8 cellular contexts compared by ENCODE assay signal in genomic region chr19:40305403-40305802, GRCh38. TPM values are rescaled to one million over a fixed set of nuclear protein-coding genes. Genes with fewer than 3 reads are reported as not detected.
DNase-seq lines count a peak whose midpoint lies in the region; ATAC-seq and TF ChIP-seq lines count a peak whose summit lies in the region.

No MANE protein-coding gene starts in this region.

- no peaks in the 10 kb centered on the region for H3K27me3 ChIP-seq in CD4-positive, CD25-positive, alpha-beta regulatory T cell (ENCODE audit: control insufficient read depth, insufficient read depth, low read length)

- TF ChIP-seq CTCF in endothelial cell (IDR thresholded peaks at IDR 0.05; ENCODE audit: unreplicated experiment), result peak; percentile 81

- ATAC-seq in CD4-positive, CD25-positive, alpha-beta regulatory T cell (ENCODE audit: low read depth in 2 of 2), result peak in 1 of 2 donors; percentile 52
- ATAC-seq in naive B cell (ENCODE audit: low read depth in 2 of 2), result peak; percentile 81 to 87
- no peak for ATAC-seq in HG02852 (IDR thresholded peaks at IDR 0.05; ENCODE audit: unreplicated experiment)

- no peak overlapping the region for H3K4me3 ChIP-seq in CD4-positive, CD25-positive, alpha-beta regulatory T cell (ENCODE audit: low read depth, low read length)

- peaks cover 2 to 5% (median 3%) of the 10 kb centered on the region in 4 donors for H3K4me1 Mint-ChIP-seq in CD4-positive, CD25-positive, alpha-beta regulatory T cell
- peaks cover 8% of the 10 kb centered on the region for H3K4me1 Mint-ChIP-seq in endothelial cell (ENCODE audit: unreplicated experiment)
- peaks cover 0 to 5% (median 0%) of the 10 kb centered on the region in 3 donors for H3K4me1 Mint-ChIP-seq in naive B cell

- no peak overlapping the region for H3K4me3 Mint-ChIP-seq in CD4-positive, CD25-positive, alpha-beta regulatory T cell
- H3K4me3 Mint-ChIP-seq in endothelial cell (ENCODE audit: unreplicated experiment) (no peak overlapping the region), naive B cell (no peak overlapping the region)

- H3K27ac ChIP-seq in CD4-positive, CD25-positive, alpha-beta regulatory T cell (ENCODE audit: insufficient read depth, low read length, poor library complexity, severe bottlenecking), result no peak overlapping the region

- peak; percentile 52 to 87 (median 69) for DNase-seq in CD4-positive, CD25-positive, alpha-beta regulatory T cell
- peak; percentile 49 for DNase-seq in HS-5 (ENCODE audit: low read depth)
- DNase-seq in NOMO-1 treated with DMSO at 0.1 percent for 48 hours (lab: John Stamatoyannopoulos, UW; ENCODE audit: unreplicated experiment), result peak; percentile 83
- DNase-seq in activated CD8-positive, alpha-beta memory T cell treated with anti-CD3 and anti-CD28 coated beads for 4 hours (ENCODE audit: low read depth in 2 of 2), result peak; percentile 42 to 52
- peak; percentile 80 for DNase-seq in endothelial cell (ENCODE audit: low spot score)
- DNase-seq in naive B cell, result peak; percentile 70
- DNase-seq in stimulated activated CD8-positive, alpha-beta memory T cell treated with anti-CD3 and anti-CD28 coated beads, Interleukin-7, amount 100 ng/mL, for 4 hours (ENCODE audit: low read depth in 2 of 2), result peak; percentile 51 to 59

- H3K9me3 Mint-ChIP-seq in CD4-positive, CD25-positive, alpha-beta regulatory T cell, result no peaks in the 10 kb centered on the region
- H3K9me3 Mint-ChIP-seq in endothelial cell (ENCODE audit: unreplicated experiment) (no peaks in the 10 kb centered on the region), naive B cell (no peaks in the 10 kb centered on the region)

- H3K36me3 ChIP-seq in CD4-positive, CD25-positive, alpha-beta regulatory T cell (ENCODE audit: control insufficient read depth, insufficient read depth, low read length), result no peaks in the 10 kb centered on the region

- H3K4me1 ChIP-seq in CD4-positive, CD25-positive, alpha-beta regulatory T cell (ENCODE audit: control insufficient read depth, insufficient read depth, low read length, poor library complexity, severe bottlenecking), result no peaks in the 10 kb centered on the region

- no peaks in the 10 kb centered on the region for H3K36me3 Mint-ChIP-seq in CD4-positive, CD25-positive, alpha-beta regulatory T cell
- no peaks in the 10 kb centered on the region for H3K36me3 Mint-ChIP-seq in endothelial cell (ENCODE audit: low read depth, unreplicated experiment)
- no peaks in the 10 kb centered on the region for H3K36me3 Mint-ChIP-seq in naive B cell

- no peaks in the 10 kb centered on the region for H3K9me3 ChIP-seq in CD4-positive, CD25-positive, alpha-beta regulatory T cell (ENCODE audit: control insufficient read depth in 2 of 2, low read length in 2 of 2)

- no peak overlapping the region for H3K27ac Mint-ChIP-seq in CD4-positive, CD25-positive, alpha-beta regulatory T cell
- H3K27ac Mint-ChIP-seq in endothelial cell (ENCODE audit: unreplicated experiment) (no peak overlapping the region), naive B cell (no peak overlapping the region)

- H3K27me3 Mint-ChIP-seq in CD4-positive, CD25-positive, alpha-beta regulatory T cell, result no peaks in the 10 kb centered on the region
- H3K27me3 Mint-ChIP-seq in endothelial cell (ENCODE audit: unreplicated experiment) (no peaks in the 10 kb centered on the region), naive B cell (no peaks in the 10 kb centered on the region)

RNA-seq across cellular contexts. Expression of gene AKT2, which starts 20.3 kb away (rescaled TPM):
- 193 TPM for total RNA-seq in CD4-positive, CD25-positive, alpha-beta regulatory T cell
- polyA plus RNA-seq in CD4-positive, CD25-positive, alpha-beta regulatory T cell, result 10 to 100 TPM; 16.4 to 26.2 (median 24.8) TPM
- total RNA-seq in endothelial cell (ENCODE audit: unreplicated experiment), result 89.8 TPM
- 10 to 100 TPM; 24.2 to 34.3 (median 30.8) TPM for polyA plus RNA-seq in naive B cell (ENCODE audit: low read depth in 6 of 6)

RNA-seq across cellular contexts. Expression of gene C19orf47, which starts 42.8 kb away (rescaled TPM):
- total RNA-seq in CD4-positive, CD25-positive, alpha-beta regulatory T cell, result 12.4 TPM
- polyA plus RNA-seq in CD4-positive, CD25-positive, alpha-beta regulatory T cell, result 1 to 10 TPM; 5.9 to 8.3 (median 6.7) TPM
- total RNA-seq in endothelial cell (ENCODE audit: unreplicated experiment), result 17.9 TPM
- polyA plus RNA-seq in naive B cell (ENCODE audit: low read depth in 6 of 6), result 10 to 100 TPM in 1 of 6 donors, 1 to 10 TPM in 5; 6.2 to 14.0 (median 8.5) TPM

RNA-seq across cellular contexts. Expression of gene PLD3, which starts 43.1 kb away (rescaled TPM):
- total RNA-seq in CD4-positive, CD25-positive, alpha-beta regulatory T cell, result 73.7 TPM
- polyA plus RNA-seq in CD4-positive, CD25-positive, alpha-beta regulatory T cell, result 10 to 100 TPM; 49.2 to 60.8 (median 50.0) TPM
- 227 TPM for total RNA-seq in endothelial cell (ENCODE audit: unreplicated experiment)
- polyA plus RNA-seq in naive B cell (ENCODE audit: low read depth in 6 of 6), result 10 to 100 TPM; 28.2 to 46.5 (median 37.2) TPM
